3 cellular contexts compared by ENCODE assay signal in genomic region chr7:105478606-105479005, GRCh38.
TF ChIP-seq lines count a peak whose summit lies in the region.

No MANE protein-coding gene starts in this region.

TF ChIP-seq in HepG2, 621 proteins besides CTCF, POLR2A, EP300 and RAD21 (continues in another document):
- TF ChIP-seq MBNL3 (CRISPR knock-in tag; conservative IDR thresholded peaks at IDR 0.05): no peak
- TF ChIP-seq ZNF800 (CRISPR knock-in tag; IDR thresholded peaks at IDR 0.05): no peak
- TF ChIP-seq TBX2 (CRISPR knock-in tag; IDR thresholded peaks at IDR 0.05; ENCODE audit: borderline replicate concordance): no peak
- TF ChIP-seq CEBPZ (IDR thresholded peaks at IDR 0.05; ENCODE audit: low read length): no peak
- TF ChIP-seq FIP1L1 (IDR thresholded peaks at IDR 0.05; ENCODE audit: borderline replicate concordance, insufficient read depth, low read depth, low read length): no peak
- no peak for TF ChIP-seq REST (IDR thresholded peaks at IDR 0.05; ENCODE audit: borderline replicate concordance in 1 of 2, low read depth in 1 of 2, low read length in 2 of 2)

TF ChIP-seq in K562, 482 proteins besides CTCF, POLR2A, EP300 and RAD21:
- TF ChIP-seq ZBTB5 (IDR thresholded peaks at IDR 0.05) (no peak), JUNB (CRISPR knock-in tag; conservative IDR thresholded peaks at IDR 0.05) (no peak), SIRT6 (IDR thresholded peaks at IDR 0.05; ENCODE audit: low read depth, low read length) (no peak), SIX5 (IDR thresholded peaks at IDR 0.05; ENCODE audit: borderline replicate concordance in 1 of 2, insufficient read depth in 1 of 2, low read depth in 1 of 2, low read length in 2 of 2) (no peak), HDAC3 (IDR thresholded peaks at IDR 0.05; ENCODE audit: borderline replicate concordance, partially characterized antibody) (no peak), ZNF445 (CRISPR knock-in tag; IDR thresholded peaks at IDR 0.05; ENCODE audit: low read depth) (no peak), MCM5 (IDR thresholded peaks at IDR 0.05; ENCODE audit: low read depth) (no peak), TCF7 (IDR thresholded peaks at IDR 0.05; ENCODE audit: borderline replicate concordance) (no peak), ATF3 (IDR thresholded peaks at IDR 0.05) (no peak), ATF3 (CRISPR knock-in tag; conservative IDR thresholded peaks at IDR 0.05) (no peak), ZNF347 (CRISPR knock-in tag; IDR thresholded peaks at IDR 0.05; ENCODE audit: low read depth) (no peak), ZNF41 (CRISPR knock-in tag; conservative IDR thresholded peaks at IDR 0.05) (no peak), E4F1 (CRISPR knock-in tag; IDR thresholded peaks at IDR 0.05; ENCODE audit: borderline replicate concordance) (no peak), ZBTB1 (CRISPR knock-in tag; IDR thresholded peaks at IDR 0.05; ENCODE audit: borderline replicate concordance, low read depth) (no peak)

TF ChIP-seq in endothelial cell of umbilical vein, 7 proteins besides CTCF, POLR2A, EP300 and RAD21:
- no peak for TF ChIP-seq MYC (IDR thresholded peaks at IDR 0.05; ENCODE audit: low read depth, low read length)
- peak; percentile 28 for TF ChIP-seq JUN (IDR thresholded peaks at IDR 0.05; ENCODE audit: borderline replicate concordance, insufficient read depth, insufficient read length, low read depth)
TF ChIP-seq in endothelial cell of umbilical vein: peak in this region for 1.
